ENCODE assay signal across 10 cellular contexts in the genomic region with DNA sequence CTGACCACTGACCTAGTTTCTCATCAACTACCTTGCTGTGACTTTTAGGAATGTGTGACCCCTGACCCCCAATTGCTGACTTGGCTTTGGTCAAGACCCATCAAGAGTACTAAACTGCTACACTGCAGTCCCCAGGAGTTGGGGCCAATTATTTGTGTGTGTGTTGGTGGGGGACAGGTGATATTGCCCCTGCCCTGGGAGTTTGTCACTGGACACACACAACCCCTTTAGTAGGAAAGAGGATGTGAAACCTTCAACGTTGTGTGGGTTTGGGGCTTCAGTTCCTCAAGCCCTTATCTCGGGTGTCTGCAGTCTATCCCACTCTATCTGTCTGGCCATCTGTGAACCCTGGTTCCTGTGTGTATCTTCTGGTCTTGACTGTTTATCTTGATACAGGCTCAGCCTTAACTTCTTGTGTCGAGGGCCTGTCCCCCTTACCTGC. TPM values are rescaled to one million over a fixed set of nuclear protein-coding genes. Genes with fewer than 3 reads are reported as not detected.
DNase-seq lines count a peak whose midpoint lies in the region; ATAC-seq, FAIRE-seq and TF ChIP-seq lines count a peak whose summit lies in the region.
"Had no signal": no experiment of that assay in that cellular context is flagged by ENCODE, and none has a peak within 500 bp of the region (broad histone marks: within the 10 kb centered on the region; RNA-seq: fewer than 3 reads in every experiment).

No MANE protein-coding gene starts in this region.

- ATAC-seq in activated T-cell treated with anti-CD3 and anti-CD28 coated beads, Interleukin-2, amount 50 U/mL, for 4 hours: no peak
- ATAC-seq in HG02938 (IDR thresholded peaks at IDR 0.05; ENCODE audit: unreplicated experiment): peak; percentile 86

- TF ChIP-seq POLR2A in Peyer's patch (IDR thresholded peaks at IDR 0.05) (no peak), thyroid gland (IDR thresholded peaks at IDR 0.05) (no peak)

- 11% methylated on average over 3 of the region's 3 CpGs for WGBS in thymus
- 54 to 72% methylated on average over 3 of the region's 3 CpGs for WGBS in thyroid gland, 2 donors

- H3K36me3 ChIP-seq in Peyer's patch (no peaks in the 10 kb centered on the region), thymus (ENCODE audit: control insufficient read depth, insufficient read depth) (peaks cover 52% of the 10 kb centered on the region), thyroid gland (no peaks in the 10 kb centered on the region)
- H3K36me3 ChIP-seq: ovary had no signal

- intact Hi-C loops in thyroid gland (cut with DNase I): no loop called here

- FAIRE-seq in frontal cortex (lab: Jason Lieb, UNC): no peak

- no peaks in the 10 kb centered on the region for H3K9me3 Mint-ChIP-seq in activated T-cell treated with anti-CD3 and anti-CD28 coated beads, Interleukin-2, amount 50 U/mL, for 4 hours

- no peak for TF ChIP-seq CTCF in Peyer's patch (IDR thresholded peaks at IDR 0.05)
- no peak for TF ChIP-seq CTCF in thyroid gland (IDR thresholded peaks at IDR 0.05)

- H3K27ac ChIP-seq in Peyer's patch: peak overlapping the region in 1 of 4 donors; percentile 72
- peak overlapping the region; percentile 31 for H3K27ac ChIP-seq in thymus (ENCODE audit: low read depth)
- H3K27ac ChIP-seq in thyroid gland: no peak overlapping the region
- H3K27ac ChIP-seq: ovary had no signal

- no peaks in the 10 kb centered on the region for H3K9me3 ChIP-seq in Peyer's patch
- H3K9me3 ChIP-seq in thymus (ENCODE audit: control insufficient read depth): no peaks in the 10 kb centered on the region
- no peaks in the 10 kb centered on the region for H3K9me3 ChIP-seq in thyroid gland
- H3K9me3 ChIP-seq: ovary had no signal

- H3K4me1 ChIP-seq in Peyer's patch (peaks cover 0 to 7% (median 0%) of the 10 kb centered on the region in 4 donors), thymus (ENCODE audit: control insufficient read depth, insufficient read depth, low read length) (peaks cover 8% of the 10 kb centered on the region), thyroid gland (no peaks in the 10 kb centered on the region)

- peak overlapping the region in 1 of 4 donors; percentile 20 for H3K4me3 ChIP-seq in Peyer's patch
- peak overlapping the region; percentile 33 for H3K4me3 ChIP-seq in thymus (ENCODE audit: low read length)
- H3K4me3 ChIP-seq in thyroid gland (replicated peaks in 1 of 3): no peak overlapping the region
- H3K4me3 ChIP-seq: ovary had no signal

- H3K27me3 ChIP-seq in Peyer's patch (no peaks in the 10 kb centered on the region), thymus (ENCODE audit: control insufficient read depth, insufficient read depth) (no peaks in the 10 kb centered on the region), thyroid gland (no peaks in the 10 kb centered on the region)
- H3K27me3 ChIP-seq: ovary had no signal

- no peak for DNase-seq in activated T-cell treated with anti-CD3 and anti-CD28 coated beads, Interleukin-2, amount 50 U/mL, for 4 hours
- no peak for DNase-seq in activated T-cell treated with anti-CD3 and anti-CD28 coated beads for 4 hours
- peak in 2 of 3 donors; percentile 61 to 68 for DNase-seq in Peyer's patch
- no peak for DNase-seq in islet precursor cell
- no peak for DNase-seq in frontal cortex (ENCODE audit: low spot score in 2 of 2)
- DNase-seq in thyroid gland: no peak

- H3K4me3 Mint-ChIP-seq in activated T-cell treated with anti-CD3 and anti-CD28 coated beads, Interleukin-2, amount 50 U/mL, for 4 hours: peak overlapping the region; percentile 51

- peaks cover 51% of the 10 kb centered on the region for H3K4me1 Mint-ChIP-seq in activated T-cell treated with anti-CD3 and anti-CD28 coated beads, Interleukin-2, amount 50 U/mL, for 4 hours (ENCODE audit: low read depth)

- no peaks in the 10 kb centered on the region for H3K27me3 Mint-ChIP-seq in activated T-cell treated with anti-CD3 and anti-CD28 coated beads, Interleukin-2, amount 50 U/mL, for 4 hours (ENCODE audit: low read depth)

- H3K36me3 Mint-ChIP-seq in activated T-cell treated with anti-CD3 and anti-CD28 coated beads, Interleukin-2, amount 50 U/mL, for 4 hours (ENCODE audit: insufficient read depth): peaks cover 24% of the 10 kb centered on the region

RNA-seq across cellular contexts. Expression of a gene that starts 6.5 kb away (rescaled TPM):
- 100 to 1,000 TPM in 2 of 3 donors, 10 to 100 TPM in 1; 92.5 to 114 (median 108) TPM for total RNA-seq in activated T-cell treated with anti-CD3 and anti-CD28 coated beads, Interleukin-2, amount 50 U/mL, for 4 hours
- total RNA-seq in Peyer's patch (10 to 100 TPM in 1 of 4 donors, 1 to 10 TPM in 3; 2.2 to 45.4 (median 7.7) TPM), frontal cortex (0.82 TPM), thyroid gland (1 to 10 TPM; 1.8 to 7.3 (median 3.0) TPM)
- polyA plus RNA-seq in thymus: 58.2 TPM
- total RNA-seq: dermis microvascular lymphatic vessel endothelial cell had no signal

RNA-seq across cellular contexts. Expression of a gene that starts 47.5 kb away (rescaled TPM):
- under 1 TPM; 0.05 to 0.13 (median 0.08) TPM for total RNA-seq in activated T-cell treated with anti-CD3 and anti-CD28 coated beads, Interleukin-2, amount 50 U/mL, for 4 hours
- total RNA-seq in Peyer's patch (100 to 1,000 TPM in 3 of 4 donors, 1 to 10 TPM in 1; 5.8 to 875 (median 803) TPM), frontal cortex (under 0.01 TPM), thyroid gland (1 to 10 TPM in 3 of 4 donors, under 1 TPM in 1; 0.88 to 2.5 (median 1.8) TPM)
- 0.62 TPM for polyA plus RNA-seq in thymus
- total RNA-seq: dermis microvascular lymphatic vessel endothelial cell had no signal

RNA-seq across cellular contexts. Expression of a gene that starts 57.5 kb away (rescaled TPM):
- total RNA-seq in activated T-cell treated with anti-CD3 and anti-CD28 coated beads, Interleukin-2, amount 50 U/mL, for 4 hours: 10 to 100 TPM; 12.3 to 14.2 (median 12.7) TPM
- total RNA-seq in Peyer's patch: 10 to 100 TPM; 16.5 to 78.3 (median 60.6) TPM
- 4.5 TPM for polyA plus RNA-seq in thymus
- total RNA-seq in frontal cortex: 19.6 TPM
- 10 to 100 TPM; 19.7 to 35.6 (median 25.3) TPM for total RNA-seq in thyroid gland

Comparison
In these comparisons a context has a peak if more than half of its experiments do, and no peak if none do; other contexts are left out.
1. DNase-seq: peak in Peyer's patch (2 of 3); none in activated T-cell treated with anti-CD3 and anti-CD28 coated beads, Interleukin-2, amount 50 U/mL, for 4 hours (single experiment), activated T-cell treated with anti-CD3 and anti-CD28 coated beads for 4 hours (single experiment), islet precursor cell (single experiment), frontal cortex (0 of 2) and thyroid gland (0 of 2).